Comparison of ENCODE assay signal across 35 cellular contexts in genomic region chr11:94912806-94913205, GRCh38.
"Had no signal": no experiment of that assay in that cellular context is flagged by ENCODE, and none has a peak within 500 bp of the region (broad histone marks: within the 10 kb centered on the region; RNA-seq: fewer than 3 reads in every experiment).

No MANE protein-coding gene starts in this region.

- H3K36me3 ChIP-seq: MG63 had no signal

- H3K4me3 ChIP-seq: MG63 had no signal

- H3K9me3 ChIP-seq: MG63 had no signal

- H3K27me3 ChIP-seq: MG63 had no signal

- DNase-seq: Karpas-422, Kasumi-1, KBM-7, KG1, MG63, MM.1S, MV-4-11, NCI-H1048, NCI-H1092, NCI-H1092 treated with DMSO at 0.1 percent for 48 hours, NCI-H1105, NCI-H1105 treated with DMSO at 0.1 percent for 48 hours, NCI-H1417, NCI-H1417 treated with DMSO at 0.1 percent for 48 hours, NCI-H1436, NCI-H1436 treated with DMSO at 0.1 percent for 48 hours, NCI-H146, NCI-H1694, NCI-H1694 treated with DMSO at 0.1 percent for 48 hours, NCI-H187, NCI-H187 treated with DMSO at 0.1 percent for 48 hours, NCI-H1930, NCI-H2029, NCI-H2029 treated with DMSO at 0.1 percent for 48 hours, NCI-H2081, NCI-H2081 treated with DMSO at 0.1 percent for 48 hours, NCI-H2107, NCI-H2171, NCI-H2171 treated with DMSO at 0.1 percent for 48 hours, NCI-H2227 treated with DMSO at 0.1 percent for 48 hours, NCI-H226, NCI-H345, NCI-H446, NCI-H446 treated with DMSO at 0.1 percent for 48 hours had no signal

- H3K27ac ChIP-seq: KMS-11 had no signal
